ENCODE assay signal across 13 cellular contexts in genomic region chr1:36247538-36247937, GRCh38. TPM values are rescaled to one million over a fixed set of nuclear protein-coding genes. Genes with fewer than 3 reads are reported as not detected.
DNase-seq lines count a peak whose midpoint lies in the region; ATAC-seq and TF ChIP-seq lines count a peak whose summit lies in the region.
"Had no signal": no experiment of that assay in that cellular context is flagged by ENCODE, and none has a peak within 500 bp of the region (broad histone marks: within the 10 kb centered on the region; RNA-seq: fewer than 3 reads in every experiment).

No MANE protein-coding gene starts in this region.

- H3K27me3 ChIP-seq in GM23248 (replicated peaks; ENCODE audit: insufficient read depth), result no peaks in the 10 kb centered on the region
- no peaks in the 10 kb centered on the region for H3K27me3 ChIP-seq in RWPE2 (ENCODE audit: insufficient read depth, poor library complexity, severe bottlenecking)
- no peaks in the 10 kb centered on the region for H3K27me3 ChIP-seq in fibroblast of lung (ENCODE audit: control insufficient read depth, insufficient read depth, low read length)
- H3K27me3 ChIP-seq in spleen (replicated peaks in 1 of 7), result no peaks in the 10 kb centered on the region
- no peaks in the 10 kb centered on the region for H3K27me3 ChIP-seq in WERI-Rb-1 (ENCODE audit: insufficient read depth, low read depth, severe bottlenecking)
- H3K27me3 ChIP-seq: dorsolateral prefrontal cortex had no signal

- 91 to 96% methylated on average over 3 of the region's 3 CpGs for WGBS in GM23248 (ENCODE audit: low coverage in 1 of 2, low lambda C conversion rate in 2 of 2, missing lambda C conversion rate in 2 of 2), 2 experiments
- WGBS in spleen, 5 donors, result 86 to 95% (median 91%) methylated on average over 3 of the region's 3 CpGs

- in situ Hi-C loops in GM23248 (cut with MboI), result no loop called here

- H3K4me2 ChIP-seq in GM23248 (ENCODE audit: unreplicated experiment) (no peak overlapping the region), fibroblast of lung (ENCODE audit: extremely low read depth, insufficient read depth, low read length) (no peak overlapping the region)

- H4K20me1 ChIP-seq in GM23248 (ENCODE audit: insufficient read depth), result peaks cover 21% of the 10 kb centered on the region; the same call in 1 of the 2 replicates
- peaks cover 10% of the 10 kb centered on the region for H4K20me1 ChIP-seq in fibroblast of lung (ENCODE audit: control insufficient read depth, extremely low read depth, insufficient read depth, low read length)

- H3K9me3 ChIP-seq in GM23248 (ENCODE audit: low read depth) (no peaks in the 10 kb centered on the region), RWPE2 (ENCODE audit: severe bottlenecking) (no peaks in the 10 kb centered on the region), fibroblast of lung (ENCODE audit: control insufficient read depth, insufficient read depth, low read depth, low read length) (no peaks in the 10 kb centered on the region), spleen (no peaks in the 10 kb centered on the region), WERI-Rb-1 (ENCODE audit: severe bottlenecking) (no peaks in the 10 kb centered on the region)

- H3K4me3 ChIP-seq in GM23248 (no peak overlapping the region), RWPE2 (ENCODE audit: severe bottlenecking) (no peak overlapping the region), fibroblast of lung (replicated peaks in 1 of 4; ENCODE audit: control extremely low read depth in 1 of 4, insufficient read depth in 1 of 4, low read depth in 3 of 4, low read length in 4 of 4) (no peak overlapping the region), spleen (no peak overlapping the region), WERI-Rb-1 (ENCODE audit: low read depth, low read length) (no peak overlapping the region)
- H3K4me3 ChIP-seq: dorsolateral prefrontal cortex had no signal

- intact Hi-C loops in spleen (cut with DNase I; ENCODE audit: low total_unique reads), result no loop called here

- no peaks in the 10 kb centered on the region for H3K36me3 ChIP-seq in GM23248 (ENCODE audit: low read depth)
- peaks cover 25% of the 10 kb centered on the region for H3K36me3 ChIP-seq in RWPE2 (ENCODE audit: low read depth)
- peaks cover 4% of the 10 kb centered on the region for H3K36me3 ChIP-seq in fibroblast of lung (ENCODE audit: control insufficient read depth, insufficient read depth, low read length)
- H3K36me3 ChIP-seq in spleen, result peaks cover 0 to 33% (median under 1%) of the 10 kb centered on the region in 6 donors
- H3K36me3 ChIP-seq in WERI-Rb-1, result peaks cover 31% of the 10 kb centered on the region

- H3K9ac ChIP-seq in GM23248 (peak overlapping the region; percentile 78), fibroblast of lung (ENCODE audit: insufficient read depth, low read length) (no peak overlapping the region)

- H3K4me1 ChIP-seq in GM23248 (ENCODE audit: insufficient read depth) (peaks cover 58% of the 10 kb centered on the region), RWPE2 (ENCODE audit: insufficient read depth, poor library complexity, severe bottlenecking) (peaks cover 45% of the 10 kb centered on the region), fibroblast of lung (ENCODE audit: control insufficient read depth, extremely low read depth, insufficient read depth, low read length) (peaks cover 9% of the 10 kb centered on the region), spleen (peaks cover 27 to 95% (median 66%) of the 10 kb centered on the region in 6 donors)

- H3K27ac ChIP-seq in GM23248, result peak overlapping the region; percentile 99
- peak overlapping the region; percentile 70 for H3K27ac ChIP-seq in RWPE2 (ENCODE audit: poor library complexity, severe bottlenecking)
- H3K27ac ChIP-seq in fibroblast of lung (ENCODE audit: insufficient read depth, low read length), result peak overlapping the region; percentile 33
- H3K27ac ChIP-seq in spleen, result peak overlapping the region in 5 of 8 donors; percentile 45 to 84 (median 71)
- H3K27ac ChIP-seq in WERI-Rb-1, result no peak overlapping the region
- H3K27ac ChIP-seq: dorsolateral prefrontal cortex had no signal

- H3F3A ChIP-seq in GM23248 (ENCODE audit: insufficient read depth), result peaks cover 67% of the 10 kb centered on the region

- ATAC-seq in RWPE2 (ENCODE audit: low read depth), result no peak
- ATAC-seq: activated T-cell treated with anti-CD3 and anti-CD28 coated beads, Interleukin-2, amount 50 U/mL, for 4 hours had no signal

- no peak for DNase-seq in GM23248
- no peak for DNase-seq in RWPE2 (ENCODE audit: low spot score)
- DNase-seq in fibroblast of lung (ENCODE audit: low read depth in 2 of 2), result no peak
- DNase-seq in spleen, result no peak
- no peak for DNase-seq in midbrain (lab: John Stamatoyannopoulos, UW)
- DNase-seq in WERI-Rb-1, result no peak
- no peak for DNase-seq in SKM-1 treated with dmso at 0.1 percent for 144 hours (lab: John Stamatoyannopoulos, UW; ENCODE audit: unreplicated experiment)
- DNase-seq: activated CD4-positive, alpha-beta T cell treated with anti-CD3 and anti-CD28 coated beads, Interleukin-2, amount 10 ng/mL, durations not matched to agents 7 days and 5 days; activated T-cell treated with anti-CD3 and anti-CD28 coated beads, Interleukin-2, amount 50 U/mL, for 4 hours; dorsolateral prefrontal cortex; NCI-H2029; NCI-H526; Right ventricle myocardium superior had no signal

- no peak for TF ChIP-seq CTCF in RWPE2 (IDR thresholded peaks at IDR 0.05; ENCODE audit: poor library complexity, severe bottlenecking)
- no peak for TF ChIP-seq CTCF in fibroblast of lung (conservative IDR thresholded peaks at IDR 0.05 in 1 of 2, IDR thresholded peaks at IDR 0.05 in 1 of 2; ENCODE audit: low read depth in 1 of 2, low read length in 2 of 2)
- no peak for TF ChIP-seq CTCF in spleen (IDR thresholded peaks at IDR 0.05 in 8 of 11, conservative IDR thresholded peaks at IDR 0.05 in 3 of 11)
- TF ChIP-seq CTCF in WERI-Rb-1 (IDR thresholded peaks at IDR 0.05; ENCODE audit: low read depth, low read length), result no peak

- H3K9me2 ChIP-seq in GM23248 (ENCODE audit: insufficient read depth), result no peaks in the 10 kb centered on the region

- H2AFZ ChIP-seq in GM23248, result no peak overlapping the region
- H2AFZ ChIP-seq in fibroblast of lung (ENCODE audit: low read length), result no peak overlapping the region

- TF ChIP-seq POLR2A in spleen (IDR thresholded peaks at IDR 0.05), result no peak

- H3K79me2 ChIP-seq in GM23248 (ENCODE audit: insufficient read depth) (peaks cover 100% of the 10 kb centered on the region), fibroblast of lung (ENCODE audit: control insufficient read depth, insufficient read depth, low read length) (peaks cover 85% of the 10 kb centered on the region)

RNA-seq across cellular contexts. Expression of gene THRAP3, which starts 23.3 kb away (rescaled TPM):
- 57.3 and 61.5 TPM in 2 replicates for total RNA-seq in GM23248 (2014; rRNA removed; shearing (Covaris generic))
- 91.9 and 95.2 TPM in 2 replicates for polyA plus RNA-seq in GM23248 (2016; fragmentation: Nextera tagmentation; extraction: Ambion mirVana)
- 67.5 and 92.5 TPM in 2 replicates for total RNA-seq in fibroblast of lung
- polyA plus RNA-seq in fibroblast of lung, result 96.4 and 97.5 TPM in 2 replicates
- 69.5 and 80.1 TPM in 2 replicates for polyA plus RNA-seq in fibroblast of lung (2012)
- polyA minus RNA-seq in fibroblast of lung (ENCODE audit: low replicate concordance), result 46.3 and 51.7 TPM in 2 replicates
- total RNA-seq in spleen, result 100 to 1,000 TPM in 1 of 7 donors, 10 to 100 TPM in 6; 72.8 to 109 (median 95.4) TPM
- polyA plus RNA-seq in spleen, result 10 to 100 TPM; 21.2 to 33.0 (median 27.0) TPM

RNA-seq across cellular contexts. Expression of gene SH3D21, which starts 58.6 kb away (rescaled TPM):
- total RNA-seq in GM23248 (2014; rRNA removed; shearing (Covaris generic)), result 5.6 and 14.4 TPM in 2 replicates
- polyA plus RNA-seq in GM23248 (2016; fragmentation: Nextera tagmentation; extraction: Ambion mirVana) (1.1 and 1.8 TPM in 2 replicates), fibroblast of lung (1.1 and 1.9 TPM in 2 replicates), spleen (1 to 10 TPM; 1.7 to 5.1 (median 1.9) TPM)
- total RNA-seq in fibroblast of lung (2.8 and 3.3 TPM in 2 replicates), spleen (1 to 10 TPM; 1.7 to 9.4 (median 7.2) TPM)
- polyA plus RNA-seq in fibroblast of lung (2012), result 2.0 and 3.7 TPM in 2 replicates
- 1.3 and 1.7 TPM in 2 replicates for polyA minus RNA-seq in fibroblast of lung (ENCODE audit: low replicate concordance)
